ENCODE assay signal across 1 cellular context in the genomic region with DNA sequence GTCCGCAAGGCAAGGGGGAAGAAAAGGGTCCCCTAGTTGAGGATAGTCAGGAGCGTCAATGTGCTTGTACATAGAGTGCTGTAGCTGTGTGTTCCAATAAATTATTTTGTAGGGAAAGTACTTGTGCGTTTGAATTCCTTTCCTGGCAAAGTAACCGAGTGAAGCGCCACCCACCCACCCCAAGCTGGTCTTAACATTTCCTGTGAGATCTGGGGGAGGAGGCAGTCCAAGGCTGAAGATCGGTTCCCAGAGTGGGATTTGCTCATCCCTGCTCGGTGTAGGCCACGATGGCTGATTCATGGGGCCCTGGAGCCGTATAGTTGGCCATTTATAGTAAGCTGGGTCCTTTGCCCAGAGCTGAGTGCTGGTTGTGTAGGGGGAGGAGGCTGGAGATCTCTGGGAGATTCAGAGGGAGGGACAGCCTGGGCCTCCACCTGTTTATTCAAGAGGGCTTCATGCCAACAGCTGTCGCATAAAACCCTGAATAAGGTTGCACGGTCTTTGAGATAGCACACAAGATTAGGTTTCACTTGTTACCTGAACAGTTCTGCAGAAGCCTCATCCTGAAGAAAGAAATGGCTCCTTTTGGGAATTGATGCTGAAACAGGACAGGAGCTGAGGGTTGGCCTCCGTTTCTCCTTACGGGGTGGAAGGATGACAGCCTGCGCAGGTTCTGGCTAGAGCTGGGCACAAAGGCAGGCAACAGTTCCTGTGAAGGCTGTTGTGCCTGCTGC.
TF ChIP-seq lines count a peak whose summit lies in the region.

No MANE protein-coding gene starts in this region.

TF ChIP-seq in K562, 482 proteins besides CTCF, POLR2A, EP300 and RAD21 (continued from another document and continues in another):
- TF ChIP-seq ZNF445 (CRISPR knock-in tag; IDR thresholded peaks at IDR 0.05; ENCODE audit: low read depth) (0 out of 2 replicates have a peak, but pooled peaks have one; percentile 78), ASH1L (IDR thresholded peaks at IDR 0.05; ENCODE audit: borderline replicate concordance, low read depth, partially characterized antibody) (no peak), ZFX (CRISPR knock-in tag; IDR thresholded peaks at IDR 0.05) (peak; percentile 42), HDAC2 (IDR thresholded peaks at IDR 0.05) (no peak), ZNF644 (tag; IDR thresholded peaks at IDR 0.05; ENCODE audit: low read depth) (no peak), RBM22 (IDR thresholded peaks at IDR 0.05; ENCODE audit: low read depth, low read length, poor library complexity, severe bottlenecking) (no peak), PURB (CRISPR knock-in tag; IDR thresholded peaks at IDR 0.05; ENCODE audit: low read depth) (no peak), HMG20B (CRISPR knock-in tag; IDR thresholded peaks at IDR 0.05) (0 out of 2 replicates have a peak, but pooled peaks have one; percentile 65), TAL1 (IDR thresholded peaks at IDR 0.05) (no peak), ZNF551 (CRISPR knock-in tag; IDR thresholded peaks at IDR 0.05) (0 out of 2 replicates have a peak, but pooled peaks have one; percentile 50), DACH1 (IDR thresholded peaks at IDR 0.05; ENCODE audit: partially characterized antibody) (no peak), CBFB (CRISPR knock-in tag; IDR thresholded peaks at IDR 0.05) (no peak), POLR2H (tag; IDR thresholded peaks at IDR 0.05; ENCODE audit: low read depth) (peak; percentile 60), U2AF2 (optimal IDR thresholded peaks at IDR 0.05; ENCODE audit: low read depth, low read length) (no peak), SIRT6 (IDR thresholded peaks at IDR 0.05; ENCODE audit: low read depth, low read length) (peak; percentile 84), ZNF140 (CRISPR knock-in tag; IDR thresholded peaks at IDR 0.05) (no peak), SUPT5H (IDR thresholded peaks at IDR 0.05) (peak; percentile 85), EHMT2 (IDR thresholded peaks at IDR 0.05) (no peak), RBM15 (IDR thresholded peaks at IDR 0.05; ENCODE audit: insufficient read depth, low read length) (no peak), ZNF232 (CRISPR knock-in tag; IDR thresholded peaks at IDR 0.05) (no peak), ZFPM2 (CRISPR knock-in tag; IDR thresholded peaks at IDR 0.05) (no peak), ZBTB7A (IDR thresholded peaks at IDR 0.05; ENCODE audit: borderline replicate concordance, control insufficient read depth, low read depth, low read length) (no peak), DPF2 (IDR thresholded peaks at IDR 0.05) (no peak), RBM17 (IDR thresholded peaks at IDR 0.05; ENCODE audit: borderline replicate concordance, low read depth, low read length) (no peak), SREBF1 (IDR thresholded peaks at IDR 0.05; ENCODE audit: borderline replicate concordance, low read depth, low read length) (no peak), CCAR2 (IDR thresholded peaks at IDR 0.05; ENCODE audit: low read depth, low read length) (no peak), FOS (IDR thresholded peaks at IDR 0.05; ENCODE audit: extremely low read depth, insufficient read length) (no peak), KLF6 (CRISPR knock-in tag; IDR thresholded peaks at IDR 0.05; ENCODE audit: borderline replicate concordance) (no peak)
- TF ChIP-seq, protein P1, sequence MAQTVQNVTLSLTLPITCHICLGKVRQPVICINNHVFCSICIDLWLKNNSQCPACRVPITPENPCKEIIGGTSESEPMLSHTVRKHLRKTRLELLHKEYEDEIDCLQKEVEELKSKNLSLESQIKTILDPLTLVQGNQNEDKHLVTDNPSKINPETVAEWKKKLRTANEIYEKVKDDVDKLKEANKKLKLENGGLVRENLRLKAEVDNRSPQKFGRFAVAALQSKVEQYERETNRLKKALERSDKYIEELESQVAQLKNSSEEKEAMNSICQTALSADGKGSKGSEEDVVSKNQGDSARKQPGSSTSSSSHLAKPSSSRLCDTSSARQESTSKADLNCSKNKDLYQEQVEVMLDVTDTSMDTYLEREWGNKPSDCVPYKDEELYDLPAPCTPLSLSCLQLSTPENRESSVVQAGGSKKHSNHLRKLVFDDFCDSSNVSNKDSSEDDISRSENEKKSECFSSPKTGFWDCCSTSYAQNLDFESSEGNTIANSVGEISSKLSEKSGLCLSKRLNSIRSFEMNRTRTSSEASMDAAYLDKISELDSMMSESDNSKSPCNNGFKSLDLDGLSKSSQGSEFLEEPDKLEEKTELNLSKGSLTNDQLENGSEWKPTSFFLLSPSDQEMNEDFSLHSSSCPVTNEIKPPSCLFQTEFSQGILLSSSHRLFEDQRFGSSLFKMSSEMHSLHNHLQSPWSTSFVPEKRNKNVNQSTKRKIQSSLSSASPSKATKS (CRISPR knock-in tag; IDR thresholded peaks at IDR 0.05) = no peak
- TF ChIP-seq, protein P2, sequence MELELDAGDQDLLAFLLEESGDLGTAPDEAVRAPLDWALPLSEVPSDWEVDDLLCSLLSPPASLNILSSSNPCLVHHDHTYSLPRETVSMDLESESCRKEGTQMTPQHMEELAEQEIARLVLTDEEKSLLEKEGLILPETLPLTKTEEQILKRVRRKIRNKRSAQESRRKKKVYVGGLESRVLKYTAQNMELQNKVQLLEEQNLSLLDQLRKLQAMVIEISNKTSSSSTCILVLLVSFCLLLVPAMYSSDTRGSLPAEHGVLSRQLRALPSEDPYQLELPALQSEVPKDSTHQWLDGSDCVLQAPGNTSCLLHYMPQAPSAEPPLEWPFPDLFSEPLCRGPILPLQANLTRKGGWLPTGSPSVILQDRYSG (tag; conservative IDR thresholded peaks at IDR 0.05; ENCODE audit: low read depth) = no peak
- TF ChIP-seq, protein P3, sequence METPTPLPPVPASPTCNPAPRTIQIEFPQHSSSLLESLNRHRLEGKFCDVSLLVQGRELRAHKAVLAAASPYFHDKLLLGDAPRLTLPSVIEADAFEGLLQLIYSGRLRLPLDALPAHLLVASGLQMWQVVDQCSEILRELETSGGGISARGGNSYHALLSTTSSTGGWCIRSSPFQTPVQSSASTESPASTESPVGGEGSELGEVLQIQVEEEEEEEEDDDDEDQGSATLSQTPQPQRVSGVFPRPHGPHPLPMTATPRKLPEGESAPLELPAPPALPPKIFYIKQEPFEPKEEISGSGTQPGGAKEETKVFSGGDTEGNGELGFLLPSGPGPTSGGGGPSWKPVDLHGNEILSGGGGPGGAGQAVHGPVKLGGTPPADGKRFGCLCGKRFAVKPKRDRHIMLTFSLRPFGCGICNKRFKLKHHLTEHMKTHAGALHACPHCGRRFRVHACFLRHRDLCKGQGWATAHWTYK (CRISPR knock-in tag; IDR thresholded peaks at IDR 0.05) = 0 out of 2 replicates have a peak, but pooled peaks have one; percentile 37
- TF ChIP-seq, protein P4, sequence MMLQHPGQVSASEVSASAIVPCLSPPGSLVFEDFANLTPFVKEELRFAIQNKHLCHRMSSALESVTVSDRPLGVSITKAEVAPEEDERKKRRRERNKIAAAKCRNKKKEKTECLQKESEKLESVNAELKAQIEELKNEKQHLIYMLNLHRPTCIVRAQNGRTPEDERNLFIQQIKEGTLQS (IDR thresholded peaks at IDR 0.05) = no peak
- TF ChIP-seq, protein P4 (CRISPR knock-in tag; conservative IDR thresholded peaks at IDR 0.05) = no peak
- TF ChIP-seq, protein P5, sequence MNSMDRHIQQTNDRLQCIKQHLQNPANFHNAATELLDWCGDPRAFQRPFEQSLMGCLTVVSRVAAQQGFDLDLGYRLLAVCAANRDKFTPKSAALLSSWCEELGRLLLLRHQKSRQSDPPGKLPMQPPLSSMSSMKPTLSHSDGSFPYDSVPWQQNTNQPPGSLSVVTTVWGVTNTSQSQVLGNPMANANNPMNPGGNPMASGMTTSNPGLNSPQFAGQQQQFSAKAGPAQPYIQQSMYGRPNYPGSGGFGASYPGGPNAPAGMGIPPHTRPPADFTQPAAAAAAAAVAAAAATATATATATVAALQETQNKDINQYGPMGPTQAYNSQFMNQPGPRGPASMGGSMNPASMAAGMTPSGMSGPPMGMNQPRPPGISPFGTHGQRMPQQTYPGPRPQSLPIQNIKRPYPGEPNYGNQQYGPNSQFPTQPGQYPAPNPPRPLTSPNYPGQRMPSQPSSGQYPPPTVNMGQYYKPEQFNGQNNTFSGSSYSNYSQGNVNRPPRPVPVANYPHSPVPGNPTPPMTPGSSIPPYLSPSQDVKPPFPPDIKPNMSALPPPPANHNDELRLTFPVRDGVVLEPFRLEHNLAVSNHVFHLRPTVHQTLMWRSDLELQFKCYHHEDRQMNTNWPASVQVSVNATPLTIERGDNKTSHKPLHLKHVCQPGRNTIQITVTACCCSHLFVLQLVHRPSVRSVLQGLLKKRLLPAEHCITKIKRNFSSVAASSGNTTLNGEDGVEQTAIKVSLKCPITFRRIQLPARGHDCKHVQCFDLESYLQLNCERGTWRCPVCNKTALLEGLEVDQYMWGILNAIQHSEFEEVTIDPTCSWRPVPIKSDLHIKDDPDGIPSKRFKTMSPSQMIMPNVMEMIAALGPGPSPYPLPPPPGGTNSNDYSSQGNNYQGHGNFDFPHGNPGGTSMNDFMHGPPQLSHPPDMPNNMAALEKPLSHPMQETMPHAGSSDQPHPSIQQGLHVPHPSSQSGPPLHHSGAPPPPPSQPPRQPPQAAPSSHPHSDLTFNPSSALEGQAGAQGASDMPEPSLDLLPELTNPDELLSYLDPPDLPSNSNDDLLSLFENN (IDR thresholded peaks at IDR 0.05; ENCODE audit: low read depth in 2 of 2, low read length in 2 of 2) = 0 out of 4 replicates have a peak, but pooled peaks of 1 of the 2 experiments have one; percentile 19
- TF ChIP-seq, protein P6, sequence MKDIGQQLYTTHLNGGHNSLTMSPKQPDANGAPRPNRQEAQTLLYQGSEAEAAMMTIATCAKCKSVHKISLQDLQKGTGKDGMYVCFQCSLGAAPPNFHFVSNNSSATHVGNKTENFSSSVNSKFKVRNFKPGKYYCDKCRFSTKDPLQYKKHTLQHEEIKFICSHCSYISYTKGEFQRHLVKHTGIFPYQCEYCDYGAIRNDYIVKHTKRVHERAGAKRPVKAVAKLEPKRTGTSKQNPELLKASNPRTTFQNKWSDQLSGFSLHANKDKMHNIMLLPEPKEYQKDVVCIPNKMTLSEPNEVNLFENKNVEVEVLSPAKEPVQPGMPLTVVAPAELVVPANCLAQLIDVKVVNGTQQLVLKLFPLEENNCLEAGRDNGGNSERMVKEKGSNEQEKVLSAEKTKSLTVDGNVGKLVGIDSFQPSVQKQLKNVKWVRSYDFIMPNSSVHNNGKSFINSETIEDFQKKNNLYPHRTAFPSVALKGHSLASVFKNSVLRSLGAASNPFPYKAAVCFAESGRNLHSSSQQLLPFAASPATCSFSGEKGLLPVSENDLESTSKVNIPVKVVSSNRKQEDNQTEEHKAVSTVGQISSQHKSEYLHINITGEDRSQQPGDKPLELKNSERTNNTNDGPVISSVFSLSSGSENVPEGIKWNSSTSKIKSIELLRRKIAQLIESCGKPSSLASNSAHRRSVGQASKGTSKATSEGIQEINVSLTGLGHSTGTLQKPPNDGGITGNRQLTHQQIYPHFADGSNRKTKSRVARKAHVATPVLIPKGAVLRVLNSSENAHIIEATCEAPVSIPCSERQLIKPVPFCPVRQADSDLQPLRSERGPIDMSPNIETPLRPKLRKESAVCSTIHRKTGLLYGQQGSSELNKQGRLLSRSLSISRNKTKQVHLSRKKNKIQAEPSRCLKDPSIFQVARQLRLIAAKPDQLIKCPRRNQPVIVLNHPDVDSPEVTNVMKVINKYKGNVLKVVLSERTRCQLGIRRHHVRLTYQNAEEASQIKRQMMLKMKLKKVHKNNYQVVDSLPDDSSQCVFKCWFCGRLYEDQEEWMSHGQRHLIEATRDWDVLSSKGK (CRISPR knock-in tag; IDR thresholded peaks at IDR 0.05) = no peak
- TF ChIP-seq, protein P7, sequence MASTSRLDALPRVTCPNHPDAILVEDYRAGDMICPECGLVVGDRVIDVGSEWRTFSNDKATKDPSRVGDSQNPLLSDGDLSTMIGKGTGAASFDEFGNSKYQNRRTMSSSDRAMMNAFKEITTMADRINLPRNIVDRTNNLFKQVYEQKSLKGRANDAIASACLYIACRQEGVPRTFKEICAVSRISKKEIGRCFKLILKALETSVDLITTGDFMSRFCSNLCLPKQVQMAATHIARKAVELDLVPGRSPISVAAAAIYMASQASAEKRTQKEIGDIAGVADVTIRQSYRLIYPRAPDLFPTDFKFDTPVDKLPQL (IDR thresholded peaks at IDR 0.05; ENCODE audit: extremely low read depth, insufficient read length) = no peak
- TF ChIP-seq, protein P8, sequence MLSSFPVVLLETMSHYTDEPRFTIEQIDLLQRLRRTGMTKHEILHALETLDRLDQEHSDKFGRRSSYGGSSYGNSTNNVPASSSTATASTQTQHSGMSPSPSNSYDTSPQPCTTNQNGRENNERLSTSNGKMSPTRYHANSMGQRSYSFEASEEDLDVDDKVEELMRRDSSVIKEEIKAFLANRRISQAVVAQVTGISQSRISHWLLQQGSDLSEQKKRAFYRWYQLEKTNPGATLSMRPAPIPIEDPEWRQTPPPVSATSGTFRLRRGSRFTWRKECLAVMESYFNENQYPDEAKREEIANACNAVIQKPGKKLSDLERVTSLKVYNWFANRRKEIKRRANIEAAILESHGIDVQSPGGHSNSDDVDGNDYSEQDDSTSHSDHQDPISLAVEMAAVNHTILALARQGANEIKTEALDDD (IDR thresholded peaks at IDR 0.05) = no peak
- TF ChIP-seq, protein P9, sequence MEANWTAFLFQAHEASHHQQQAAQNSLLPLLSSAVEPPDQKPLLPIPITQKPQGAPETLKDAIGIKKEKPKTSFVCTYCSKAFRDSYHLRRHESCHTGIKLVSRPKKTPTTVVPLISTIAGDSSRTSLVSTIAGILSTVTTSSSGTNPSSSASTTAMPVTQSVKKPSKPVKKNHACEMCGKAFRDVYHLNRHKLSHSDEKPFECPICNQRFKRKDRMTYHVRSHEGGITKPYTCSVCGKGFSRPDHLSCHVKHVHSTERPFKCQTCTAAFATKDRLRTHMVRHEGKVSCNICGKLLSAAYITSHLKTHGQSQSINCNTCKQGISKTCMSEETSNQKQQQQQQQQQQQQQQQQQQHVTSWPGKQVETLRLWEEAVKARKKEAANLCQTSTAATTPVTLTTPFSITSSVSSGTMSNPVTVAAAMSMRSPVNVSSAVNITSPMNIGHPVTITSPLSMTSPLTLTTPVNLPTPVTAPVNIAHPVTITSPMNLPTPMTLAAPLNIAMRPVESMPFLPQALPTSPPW (CRISPR knock-in tag; IDR thresholded peaks at IDR 0.05) = peak; percentile 29; the same call in 1 of the 2 replicates
- TF ChIP-seq, protein P10, sequence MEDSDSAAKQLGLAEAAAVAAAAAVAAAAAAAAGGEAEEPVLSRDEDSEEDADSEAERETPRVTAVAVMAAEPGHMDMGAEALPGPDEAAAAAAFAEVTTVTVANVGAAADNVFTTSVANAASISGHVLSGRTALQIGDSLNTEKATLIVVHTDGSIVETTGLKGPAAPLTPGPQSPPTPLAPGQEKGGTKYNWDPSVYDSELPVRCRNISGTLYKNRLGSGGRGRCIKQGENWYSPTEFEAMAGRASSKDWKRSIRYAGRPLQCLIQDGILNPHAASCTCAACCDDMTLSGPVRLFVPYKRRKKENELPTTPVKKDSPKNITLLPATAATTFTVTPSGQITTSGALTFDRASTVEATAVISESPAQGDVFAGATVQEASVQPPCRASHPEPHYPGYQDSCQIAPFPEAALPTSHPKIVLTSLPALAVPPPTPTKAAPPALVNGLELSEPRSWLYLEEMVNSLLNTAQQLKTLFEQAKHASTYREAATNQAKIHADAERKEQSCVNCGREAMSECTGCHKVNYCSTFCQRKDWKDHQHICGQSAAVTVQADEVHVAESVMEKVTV (CRISPR knock-in tag; IDR thresholded peaks at IDR 0.05) = 0 out of 2 replicates have a peak, but pooled peaks have one; percentile 32
